8 cellular contexts compared by ENCODE assay signal in genomic region chr15:84980196-84981053, GRCh38. TPM values are rescaled to one million over a fixed set of nuclear protein-coding genes. Genes with fewer than 3 reads are reported as not detected.
DNase-seq lines count a peak whose midpoint lies in the region; ATAC-seq and TF ChIP-seq lines count a peak whose summit lies in the region.

No MANE protein-coding gene starts in this region.

- peak; percentile 57 for ATAC-seq in HG03159 (IDR thresholded peaks at IDR 0.05; ENCODE audit: unreplicated experiment)

- peak overlapping the region; percentile 59 for H3K4me3 ChIP-seq in AG09309 (ENCODE audit: control insufficient read depth, low read depth, low read length)

- DNase-seq in AG09309 (ENCODE audit: low read depth) (peak; percentile 48), NCI-H2227 treated with DMSO at 0.1 percent for 48 hours (lab: John Stamatoyannopoulos, UW) (peak; percentile 89), cerebellum (ENCODE audit: low spot score) (peak; percentile 41), kidney glomerular epithelial cell (lab: John Stamatoyannopoulos, UW) (peak; percentile 75)
- DNase-seq in activated CD4-positive, CD25-positive, alpha-beta regulatory T cell treated with anti-CD3 and anti-CD28 coated beads, Interleukin-2, amount 50 U/mL, for 72 hours: peak; percentile 84
- DNase-seq in stimulated activated CD4-positive, alpha-beta T cell treated with anti-CD3 and anti-CD28 coated beads, Interleukin-15, amount 100 ng/mL, for 48 hours (ENCODE audit: low read depth in 2 of 2): peak; percentile 72 to 78

- peak; percentile 52 for TF ChIP-seq POLR2A in GM18951 (IDR thresholded peaks at IDR 0.05; ENCODE audit: extremely low read depth, insufficient read depth, insufficient read length)

- no peak for TF ChIP-seq CTCF in AG09309 (IDR thresholded peaks at IDR 0.05; ENCODE audit: control insufficient read depth, insufficient read depth, low read depth, low read length, missing control alignments)

- in situ Hi-C loops in GM18951 (cut with MboI; ENCODE audit: low sequenced_read_pairs, unreplicated experiment): no loop called here

RNA-seq across cellular contexts. Expression of gene PDE8A, which starts 1.2 kb away (rescaled TPM):
- total RNA-seq in cerebellum: 33.1 TPM

Comparison
In these comparisons a context has a peak if more than half of its experiments do, and no peak if none do; other contexts are left out.
1. Peak in every context shown above with its lines: DNase-seq, ATAC-seq and H3K4me3 ChIP-seq.